Comparison of ENCODE assay signal across 1 cellular context in the genomic region with DNA sequence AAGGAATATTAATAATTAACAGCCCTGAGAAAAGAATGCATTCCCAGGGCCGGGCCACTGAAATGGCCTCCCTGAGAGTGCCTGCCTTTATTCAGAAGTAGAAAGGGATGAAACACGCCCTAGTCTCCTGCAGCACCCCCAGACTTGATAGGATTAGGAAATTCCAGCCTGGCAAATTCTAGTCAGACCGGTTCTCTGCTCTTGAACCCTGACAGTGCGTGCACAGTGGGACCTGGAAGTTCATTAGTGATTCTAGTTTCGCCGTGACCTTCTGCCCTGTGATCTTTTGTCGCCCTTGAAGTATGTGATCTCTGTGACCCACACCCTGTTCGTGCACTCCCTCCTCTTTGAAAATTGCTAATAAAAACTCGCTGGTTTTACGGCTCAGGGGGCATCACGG.
A peak's percentile ranks its signal among the peaks of the same experiment; 100 is the strongest.
TF ChIP-seq lines count a peak whose summit lies in the region.

No MANE protein-coding gene starts in this region.

TF ChIP-seq in HepG2, 621 proteins besides CTCF, POLR2A, EP300 and RAD21 (continued from another document):
- TF ChIP-seq, protein P1, sequence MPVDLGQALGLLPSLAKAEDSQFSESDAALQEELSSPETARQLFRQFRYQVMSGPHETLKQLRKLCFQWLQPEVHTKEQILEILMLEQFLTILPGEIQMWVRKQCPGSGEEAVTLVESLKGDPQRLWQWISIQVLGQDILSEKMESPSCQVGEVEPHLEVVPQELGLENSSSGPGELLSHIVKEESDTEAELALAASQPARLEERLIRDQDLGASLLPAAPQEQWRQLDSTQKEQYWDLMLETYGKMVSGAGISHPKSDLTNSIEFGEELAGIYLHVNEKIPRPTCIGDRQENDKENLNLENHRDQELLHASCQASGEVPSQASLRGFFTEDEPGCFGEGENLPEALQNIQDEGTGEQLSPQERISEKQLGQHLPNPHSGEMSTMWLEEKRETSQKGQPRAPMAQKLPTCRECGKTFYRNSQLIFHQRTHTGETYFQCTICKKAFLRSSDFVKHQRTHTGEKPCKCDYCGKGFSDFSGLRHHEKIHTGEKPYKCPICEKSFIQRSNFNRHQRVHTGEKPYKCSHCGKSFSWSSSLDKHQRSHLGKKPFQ (CRISPR knock-in tag; IDR thresholded peaks at IDR 0.05; ENCODE audit: insufficient replicate concordance) = no peak
- peak; percentile 73; the same call in 1 of the 2 replicates for TF ChIP-seq RXRA (CRISPR knock-in tag; IDR thresholded peaks at IDR 0.05)
- TF ChIP-seq TBX2 (CRISPR knock-in tag; IDR thresholded peaks at IDR 0.05; ENCODE audit: borderline replicate concordance) = peak; percentile 43; the same call in 1 of the 2 replicates
- 0 out of 2 replicates have a peak, but pooled peaks have one; percentile 33 for TF ChIP-seq ZNF501 (CRISPR knock-in tag; IDR thresholded peaks at IDR 0.05)
- peak; percentile 80 for TF ChIP-seq SALL1 (CRISPR knock-in tag; IDR thresholded peaks at IDR 0.05)
- no peak for TF ChIP-seq NFIB (CRISPR knock-in tag; IDR thresholded peaks at IDR 0.05; ENCODE audit: borderline replicate concordance)
- no peak for TF ChIP-seq RFXAP (CRISPR knock-in tag; IDR thresholded peaks at IDR 0.05; ENCODE audit: borderline replicate concordance)
- peak; percentile 56 for TF ChIP-seq TEAD3 (CRISPR knock-in tag; optimal IDR thresholded peaks at IDR 0.05; ENCODE audit: borderline replicate concordance)
- TF ChIP-seq, protein P2, sequence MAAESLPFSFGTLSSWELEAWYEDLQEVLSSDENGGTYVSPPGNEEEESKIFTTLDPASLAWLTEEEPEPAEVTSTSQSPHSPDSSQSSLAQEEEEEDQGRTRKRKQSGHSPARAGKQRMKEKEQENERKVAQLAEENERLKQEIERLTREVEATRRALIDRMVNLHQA (CRISPR knock-in tag; IDR thresholded peaks at IDR 0.05) = no peak
- TF ChIP-seq, protein P3, sequence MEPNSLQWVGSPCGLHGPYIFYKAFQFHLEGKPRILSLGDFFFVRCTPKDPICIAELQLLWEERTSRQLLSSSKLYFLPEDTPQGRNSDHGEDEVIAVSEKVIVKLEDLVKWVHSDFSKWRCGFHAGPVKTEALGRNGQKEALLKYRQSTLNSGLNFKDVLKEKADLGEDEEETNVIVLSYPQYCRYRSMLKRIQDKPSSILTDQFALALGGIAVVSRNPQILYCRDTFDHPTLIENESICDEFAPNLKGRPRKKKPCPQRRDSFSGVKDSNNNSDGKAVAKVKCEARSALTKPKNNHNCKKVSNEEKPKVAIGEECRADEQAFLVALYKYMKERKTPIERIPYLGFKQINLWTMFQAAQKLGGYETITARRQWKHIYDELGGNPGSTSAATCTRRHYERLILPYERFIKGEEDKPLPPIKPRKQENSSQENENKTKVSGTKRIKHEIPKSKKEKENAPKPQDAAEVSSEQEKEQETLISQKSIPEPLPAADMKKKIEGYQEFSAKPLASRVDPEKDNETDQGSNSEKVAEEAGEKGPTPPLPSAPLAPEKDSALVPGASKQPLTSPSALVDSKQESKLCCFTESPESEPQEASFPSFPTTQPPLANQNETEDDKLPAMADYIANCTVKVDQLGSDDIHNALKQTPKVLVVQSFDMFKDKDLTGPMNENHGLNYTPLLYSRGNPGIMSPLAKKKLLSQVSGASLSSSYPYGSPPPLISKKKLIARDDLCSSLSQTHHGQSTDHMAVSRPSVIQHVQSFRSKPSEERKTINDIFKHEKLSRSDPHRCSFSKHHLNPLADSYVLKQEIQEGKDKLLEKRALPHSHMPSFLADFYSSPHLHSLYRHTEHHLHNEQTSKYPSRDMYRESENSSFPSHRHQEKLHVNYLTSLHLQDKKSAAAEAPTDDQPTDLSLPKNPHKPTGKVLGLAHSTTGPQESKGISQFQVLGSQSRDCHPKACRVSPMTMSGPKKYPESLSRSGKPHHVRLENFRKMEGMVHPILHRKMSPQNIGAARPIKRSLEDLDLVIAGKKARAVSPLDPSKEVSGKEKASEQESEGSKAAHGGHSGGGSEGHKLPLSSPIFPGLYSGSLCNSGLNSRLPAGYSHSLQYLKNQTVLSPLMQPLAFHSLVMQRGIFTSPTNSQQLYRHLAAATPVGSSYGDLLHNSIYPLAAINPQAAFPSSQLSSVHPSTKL (CRISPR knock-in tag; IDR thresholded peaks at IDR 0.05) = peak; percentile 83
- no peak for TF ChIP-seq CENPX (CRISPR knock-in tag; IDR thresholded peaks at IDR 0.05)
- peak; percentile 65; the same call in 1 of the 2 replicates for TF ChIP-seq MEF2D (CRISPR knock-in tag; IDR thresholded peaks at IDR 0.05)
- no peak for TF ChIP-seq NPAS2 (CRISPR knock-in tag; IDR thresholded peaks at IDR 0.05; ENCODE audit: borderline replicate concordance)
- TF ChIP-seq, protein P4, sequence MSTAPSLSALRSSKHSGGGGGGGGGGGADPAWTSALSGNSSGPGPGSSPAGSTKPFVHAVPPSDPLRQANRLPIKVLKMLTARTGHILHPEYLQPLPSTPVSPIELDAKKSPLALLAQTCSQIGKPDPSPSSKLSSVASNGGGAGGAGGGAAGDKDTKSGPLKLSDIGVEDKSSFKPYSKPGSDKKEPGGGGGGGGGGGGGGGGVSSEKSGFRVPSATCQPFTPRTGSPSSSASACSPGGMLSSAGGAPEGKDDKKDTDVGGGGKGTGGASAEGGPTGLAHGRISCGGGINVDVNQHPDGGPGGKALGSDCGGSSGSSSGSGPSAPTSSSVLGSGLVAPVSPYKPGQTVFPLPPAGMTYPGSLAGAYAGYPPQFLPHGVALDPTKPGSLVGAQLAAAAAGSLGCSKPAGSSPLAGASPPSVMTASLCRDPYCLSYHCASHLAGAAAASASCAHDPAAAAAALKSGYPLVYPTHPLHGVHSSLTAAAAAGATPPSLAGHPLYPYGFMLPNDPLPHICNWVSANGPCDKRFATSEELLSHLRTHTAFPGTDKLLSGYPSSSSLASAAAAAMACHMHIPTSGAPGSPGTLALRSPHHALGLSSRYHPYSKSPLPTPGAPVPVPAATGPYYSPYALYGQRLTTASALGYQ (CRISPR knock-in tag; IDR thresholded peaks at IDR 0.05) = no peak; the same call in 1 of the 2 replicates
- TF ChIP-seq TSC22D2 (CRISPR knock-in tag; IDR thresholded peaks at IDR 0.05; ENCODE audit: borderline replicate concordance) = no peak
- peak; percentile 75 for TF ChIP-seq TCF7 (IDR thresholded peaks at IDR 0.05; ENCODE audit: low read depth)
- TF ChIP-seq HNF4G (IDR thresholded peaks at IDR 0.05; ENCODE audit: borderline replicate concordance, low read depth, low read length) = peak; percentile 51
- TF ChIP-seq HNF4G (CRISPR knock-in tag; IDR thresholded peaks at IDR 0.05; ENCODE audit: borderline replicate concordance, low read depth) = no peak
- 0 out of 2 replicates have a peak, but pooled peaks have one; percentile 36 for TF ChIP-seq KDM6A (CRISPR knock-in tag; IDR thresholded peaks at IDR 0.05; ENCODE audit: low read depth)
- TF ChIP-seq, protein P5, sequence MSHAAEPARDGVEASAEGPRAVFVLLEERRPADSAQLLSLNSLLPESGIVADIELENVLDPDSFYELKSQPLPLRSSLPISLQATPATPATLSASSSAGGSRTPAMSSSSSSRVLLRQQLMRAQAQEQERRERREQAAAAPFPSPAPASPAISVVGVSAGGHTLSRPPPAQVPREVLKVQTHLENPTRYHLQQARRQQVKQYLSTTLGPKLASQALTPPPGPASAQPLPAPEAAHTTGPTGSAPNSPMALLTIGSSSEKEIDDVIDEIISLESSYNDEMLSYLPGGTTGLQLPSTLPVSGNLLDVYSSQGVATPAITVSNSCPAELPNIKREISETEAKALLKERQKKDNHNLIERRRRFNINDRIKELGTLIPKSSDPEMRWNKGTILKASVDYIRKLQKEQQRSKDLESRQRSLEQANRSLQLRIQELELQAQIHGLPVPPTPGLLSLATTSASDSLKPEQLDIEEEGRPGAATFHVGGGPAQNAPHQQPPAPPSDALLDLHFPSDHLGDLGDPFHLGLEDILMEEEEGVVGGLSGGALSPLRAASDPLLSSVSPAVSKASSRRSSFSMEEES (CRISPR knock-in tag; IDR thresholded peaks at IDR 0.05) = 0 out of 2 replicates have a peak, but pooled peaks have one; percentile 15
- TF ChIP-seq ZSCAN21 (CRISPR knock-in tag; IDR thresholded peaks at IDR 0.05; ENCODE audit: borderline replicate concordance) = no peak
- TF ChIP-seq ZNF296 (CRISPR knock-in tag; conservative IDR thresholded peaks at IDR 0.05) = no peak
- TF ChIP-seq ZMYM3 (CRISPR knock-in tag; IDR thresholded peaks at IDR 0.05) = 0 out of 2 replicates have a peak, but pooled peaks have one; percentile 19
- TF ChIP-seq ZBTB20 (CRISPR knock-in tag; IDR thresholded peaks at IDR 0.05; ENCODE audit: borderline replicate concordance, low read depth) = no peak
- no peak for TF ChIP-seq ZMYM2 (CRISPR knock-in tag; IDR thresholded peaks at IDR 0.05)
- TF ChIP-seq FOXK2 (IDR thresholded peaks at IDR 0.05) = no peak
- no peak for TF ChIP-seq TRIM24 (CRISPR knock-in tag; IDR thresholded peaks at IDR 0.05)
- no peak for TF ChIP-seq KLF11 (CRISPR knock-in tag; IDR thresholded peaks at IDR 0.05)
- no peak for TF ChIP-seq ZNF567 (CRISPR knock-in tag; IDR thresholded peaks at IDR 0.05; ENCODE audit: borderline replicate concordance)
- TF ChIP-seq ZNF343 (CRISPR knock-in tag; IDR thresholded peaks at IDR 0.05) = no peak
- 0 out of 2 replicates have a peak, but pooled peaks have one; percentile 24 for TF ChIP-seq ZNF331 (CRISPR knock-in tag; IDR thresholded peaks at IDR 0.05)
- peak; percentile 92 for TF ChIP-seq NR2F6 (IDR thresholded peaks at IDR 0.05)
- peak; percentile 91 for TF ChIP-seq NR2F6 (CRISPR knock-in tag; IDR thresholded peaks at IDR 0.05)
- 0 out of 2 replicates have a peak, but pooled peaks have one; percentile 20 for TF ChIP-seq KAT8 (CRISPR knock-in tag; IDR thresholded peaks at IDR 0.05)
- TF ChIP-seq SOX6 (IDR thresholded peaks at IDR 0.05) = no peak
- peak; percentile 75 for TF ChIP-seq SOX6 (CRISPR knock-in tag; IDR thresholded peaks at IDR 0.05)
